ENCODE assay signal across 27 cellular contexts in the genomic region with DNA sequence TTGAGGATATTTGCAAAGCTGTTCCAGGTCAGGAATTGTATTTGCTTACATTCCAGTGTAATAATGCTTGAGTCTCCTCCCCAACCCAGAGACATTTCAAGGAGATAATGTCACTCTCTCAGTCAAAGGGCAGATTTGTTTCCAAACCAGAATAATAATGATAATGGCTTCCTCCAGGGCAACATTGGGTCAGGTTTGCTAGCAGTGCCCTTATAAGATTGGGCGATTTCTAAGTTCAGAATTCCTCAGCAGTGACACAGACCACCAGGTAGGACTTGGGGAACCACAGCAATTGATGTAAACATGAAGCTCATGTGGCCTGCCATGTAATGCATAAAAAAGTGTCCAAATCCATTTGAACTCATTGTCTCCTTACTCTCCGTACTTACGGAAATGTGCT.
DNase-seq lines count a peak whose midpoint lies in the region; FAIRE-seq and TF ChIP-seq lines count a peak whose summit lies in the region.
"Had no signal": no experiment of that assay in that cellular context is flagged by ENCODE, and none has a peak within 500 bp of the region (broad histone marks: within the 10 kb centered on the region; RNA-seq: fewer than 3 reads in every experiment).

No MANE protein-coding gene starts in this region.

- H3K4me1 ChIP-seq in H1 (replicated peaks in 1 of 4; ENCODE audit: control insufficient read depth in 3 of 4, insufficient read depth in 4 of 4, low read length in 3 of 4), result no peaks in the 10 kb centered on the region
- no peaks in the 10 kb centered on the region for H3K4me1 ChIP-seq in trophoblast cell (ENCODE audit: control insufficient read depth in 1 of 2, insufficient read depth in 2 of 2, low read length in 2 of 2)
- H3K4me1 ChIP-seq: BE2C, BLaER1 had no signal

- H4K91ac ChIP-seq in H1 (replicated peaks; ENCODE audit: insufficient read length, low read length) (no peak overlapping the region), trophoblast cell (ENCODE audit: low read depth, low read length) (no peak overlapping the region)

- TF ChIP-seq POLR2A in H1 (IDR thresholded peaks at IDR 0.05; ENCODE audit: control extremely low read depth in 1 of 2, low read depth in 2 of 2, low read length in 2 of 2), result no peak

- CTCF ChIA-PET in H1 (lab: Charles Lee; ENCODE audit: partially characterized antibody), result no interaction called here

- H2BK12ac ChIP-seq in H1 (ENCODE audit: low read depth, low read length) (no peak overlapping the region), trophoblast cell (ENCODE audit: low read length) (no peak overlapping the region)

- H4K8ac ChIP-seq in H1 (ENCODE audit: extremely low read depth, insufficient read depth, low read length), result no peak overlapping the region
- no peak overlapping the region for H4K8ac ChIP-seq in trophoblast cell (ENCODE audit: low read depth, low read length)

- no peak overlapping the region for H2BK15ac ChIP-seq in H1 (ENCODE audit: low read length)

- no peak overlapping the region for H2AK5ac ChIP-seq in H1 (ENCODE audit: low read depth, low read length)
- H2AK5ac ChIP-seq in trophoblast cell (ENCODE audit: low read length), result no peak overlapping the region

- no peaks in the 10 kb centered on the region for H4K20me1 ChIP-seq in H1 (replicated peaks in 1 of 2; ENCODE audit: control insufficient read depth in 1 of 2, insufficient read depth in 2 of 2, low read length in 2 of 2)
- H4K20me1 ChIP-seq: BLaER1 had no signal

- peak; percentile 21 for FAIRE-seq in GM19239 (lab: Jason Lieb, UNC)
- FAIRE-seq in H1 (lab: Jason Lieb, UNC), result peak; percentile 24
- FAIRE-seq: A204.1, G401.6, GM12891 had no signal

- H3K27ac ChIP-seq in H1 (ENCODE audit: low read depth, low read length) (no peak overlapping the region), trophoblast cell (ENCODE audit: low read depth, low read length) (peak overlapping the region; percentile 71)
- H3K27ac ChIP-seq: BLaER1 had no signal

- no peak overlapping the region for H4K12ac ChIP-seq in trophoblast cell (ENCODE audit: low read depth, low read length)

- no peak overlapping the region for H2BK20ac ChIP-seq in H1 (ENCODE audit: low read length)

- H3K9me3 ChIP-seq in H1 (ENCODE audit: insufficient read depth in 2 of 2, low read depth in 1 of 2, low read length in 1 of 2) (no peaks in the 10 kb centered on the region), trophoblast cell (ENCODE audit: insufficient read depth, low read depth, low read length) (no peaks in the 10 kb centered on the region)
- H3K9me3 ChIP-seq: BE2C, BLaER1 had no signal

- no peak for TF ChIP-seq EP300 in H1 (IDR thresholded peaks at IDR 0.05; ENCODE audit: borderline replicate concordance in 1 of 2, low read depth in 2 of 2, low read length in 2 of 2)

- no peak overlapping the region for H4K5ac ChIP-seq in H1 (ENCODE audit: insufficient read length, low read depth, low read length)

- no peak for TF ChIP-seq RAD21 in H1 (IDR thresholded peaks at IDR 0.05 in 1 of 2, conservative IDR thresholded peaks at IDR 0.05 in 1 of 2; ENCODE audit: low read depth in 2 of 2, low read length in 2 of 2)

- H3K14ac ChIP-seq in H1 (ENCODE audit: insufficient read length), result no peak overlapping the region
- H3K14ac ChIP-seq in trophoblast cell (ENCODE audit: low read length), result no peak overlapping the region

- H3K4me3 ChIP-seq in H1 (ENCODE audit: extremely low read depth in 1 of 4, insufficient read depth in 2 of 4, low read depth in 3 of 4, low read length in 4 of 4), result no peak overlapping the region
- H3K4me3 ChIP-seq in trophoblast cell (ENCODE audit: low read depth, low read length), result no peak overlapping the region
- H3K4me3 ChIP-seq: BLaER1 had no signal

- no peaks in the 10 kb centered on the region for H3K36me3 ChIP-seq in H1 (ENCODE audit: control insufficient read depth in 2 of 4, insufficient read depth in 4 of 4, low read length in 3 of 4)
- no peaks in the 10 kb centered on the region for H3K36me3 ChIP-seq in trophoblast cell (ENCODE audit: control insufficient read depth in 1 of 2, insufficient read depth in 2 of 2, low read length in 2 of 2)
- H3K36me3 ChIP-seq: BE2C, BLaER1 had no signal

- H3K79me1 ChIP-seq in H1 (ENCODE audit: low read depth, low read length) (no peaks in the 10 kb centered on the region), trophoblast cell (ENCODE audit: low read length) (peaks cover 4% of the 10 kb centered on the region)

- H3K4me2 ChIP-seq in H1 (ENCODE audit: insufficient read depth in 1 of 2, low read depth in 2 of 2, low read length in 2 of 2), result no peak overlapping the region
- no peak overlapping the region for H3K4me2 ChIP-seq in trophoblast cell (ENCODE audit: low read length)
- H3K4me2 ChIP-seq: BLaER1 had no signal

- in situ Hi-C loops in Caki2 (cut with HindIII; ENCODE audit: low pct_unique_long_range_greater_than_20kb, low sequenced_read_pairs), result no loop called here

- H2BK5ac ChIP-seq in H1 (ENCODE audit: low read depth, low read length), result no peak overlapping the region
- H2BK5ac ChIP-seq in trophoblast cell (ENCODE audit: low read depth, low read length, poor library complexity), result no peak overlapping the region

- H3K56ac ChIP-seq in H1 (replicated peaks; ENCODE audit: insufficient read length, low read depth, low read length), result no peak overlapping the region

- H3K4ac ChIP-seq in H1 (replicated peaks; ENCODE audit: insufficient read length, low read depth, low read length) (no peak overlapping the region), trophoblast cell (ENCODE audit: low read depth, low read length) (no peak overlapping the region)

- TF ChIP-seq CTCF in H1 (IDR thresholded peaks at IDR 0.05; ENCODE audit: control extremely low read depth in 1 of 3, insufficient read depth in 1 of 3, low read depth in 1 of 3, low read length in 3 of 3), result no peak

- DNase-seq in Caki2 (ENCODE audit: low read depth), result peak; percentile 27
- no peak for DNase-seq in GM19239 (ENCODE audit: insufficient read length, low spot score)
- no peak for DNase-seq in H1 (ENCODE audit: low read depth in 1 of 2, low spot score in 2 of 2)
- peak; percentile 62 to 85 for DNase-seq in trophoblast cell
- no peak for DNase-seq in foreskin melanocyte
- DNase-seq in NOMO-1 treated with DMSO at 0.1 percent for 48 hours (lab: John Stamatoyannopoulos, UW; ENCODE audit: unreplicated experiment), result no peak
- no peak for DNase-seq in cardiac septum (ENCODE audit: low spot score)
- DNase-seq in stimulated activated CD8-positive, alpha-beta memory T cell treated with anti-CD3 and anti-CD28 coated beads, Interleukin-4, amount 100 ng/mL, for 48 hours, result no peak
- DNase-seq: 8988T; ACHN; BE2C; C1 segment of cervical spinal cord; CD4-positive, alpha-beta memory T cell; CD4-positive, CD25-positive, alpha-beta regulatory T cell; CD8-positive, alpha-beta memory T cell; COR-L47; DMS 273 treated with DMSO at 0.1 percent for 48 hours; DMS153; DMS53; DMS79; DND-41; EL; GF-D8 had no signal

- H2AFZ ChIP-seq in H1 (ENCODE audit: low read length) (no peak overlapping the region), trophoblast cell (ENCODE audit: insufficient read depth, low read length, poor library complexity) (no peak overlapping the region)

- 100% methylated on average over 2 of the region's 3 CpGs; no CpG with 5 or more reads in 1 of the 2 experiments for WGBS in H1 (ENCODE audit: extremely low coverage in 1 of 2, insufficient coverage in 1 of 2, insufficient read length in 1 of 2, insufficient replicate concordance in 2 of 2, low coverage in 1 of 2, low lambda C conversion rate in 2 of 2, missing lambda C conversion rate in 1 of 2), 2 experiments
- no CpG with 5 or more reads among the region's 3 CpGs for WGBS in trophoblast cell (ENCODE audit: extremely low coverage, insufficient coverage, insufficient read length)

- H3K79me2 ChIP-seq in H1 (ENCODE audit: control insufficient read depth in 1 of 2, insufficient read depth in 2 of 2, low read length in 2 of 2) (no peaks in the 10 kb centered on the region), trophoblast cell (ENCODE audit: control insufficient read depth, insufficient read depth, low read length, poor library complexity) (no peaks in the 10 kb centered on the region)

- H3K27me3 ChIP-seq in H1 (replicated peaks in 1 of 4; ENCODE audit: control insufficient read depth in 3 of 4, extremely low read depth in 1 of 4, insufficient read depth in 3 of 4, low read length in 3 of 4) (no peaks in the 10 kb centered on the region), trophoblast cell (ENCODE audit: insufficient read depth, low read length) (no peaks in the 10 kb centered on the region)
- H3K27me3 ChIP-seq: BE2C had no signal

- H3K9ac ChIP-seq in H1 (replicated peaks in 1 of 4; ENCODE audit: extremely low read depth in 1 of 4, low read depth in 3 of 4, low read length in 3 of 4), result no peak overlapping the region
- no peak overlapping the region for H3K9ac ChIP-seq in trophoblast cell (ENCODE audit: low read length)
- H3K9ac ChIP-seq: BLaER1 had no signal

- H3K18ac ChIP-seq in H1 (ENCODE audit: extremely low read depth, low read length) (no peak overlapping the region), trophoblast cell (ENCODE audit: low read length) (no peak overlapping the region)

- H2BK120ac ChIP-seq in H1 (replicated peaks; ENCODE audit: low read depth, low read length) (no peak overlapping the region), trophoblast cell (ENCODE audit: insufficient read depth, low read length, poor library complexity) (no peak overlapping the region)

- intact Hi-C loops in cardiac septum (cut with DNase I), result no loop called here

- H3K23ac ChIP-seq in H1 (ENCODE audit: insufficient read length), result no peak overlapping the region
- H3K23ac ChIP-seq in trophoblast cell (ENCODE audit: low read length), result no peak overlapping the region

- H3K23me2 ChIP-seq in H1 (ENCODE audit: low read depth, low read length), result no peaks in the 10 kb centered on the region

- POLR2A ChIA-PET in H1 (lab: Charles Lee; ENCODE audit: partially characterized antibody), result no interaction called here

TF ChIP-seq in H1, 55 proteins besides CTCF, POLR2A, EP300 and RAD21 (continues in another document):
- no peak for TF ChIP-seq CTBP2 (IDR thresholded peaks at IDR 0.05; ENCODE audit: borderline replicate concordance, insufficient read depth, insufficient read length, low read length)
- no peak for TF ChIP-seq GTF2F1 (IDR thresholded peaks at IDR 0.05; ENCODE audit: borderline replicate concordance, low read depth, low read length)
- no peak for TF ChIP-seq SP4 (IDR thresholded peaks at IDR 0.05; ENCODE audit: low read length)

Comparison
In these comparisons a context has a peak if more than half of its experiments do, and no peak if none do; other contexts are left out.
1. DNase-seq: peak in Caki2 (single experiment) and trophoblast cell (2 of 2); none in GM19239 (single experiment), H1 (0 of 2), foreskin melanocyte (single experiment), NOMO-1 treated with DMSO at 0.1 percent for 48 hours (single experiment), cardiac septum (single experiment) and stimulated activated CD8-positive, alpha-beta memory T cell treated with anti-CD3 and anti-CD28 coated beads, Interleukin-4, amount 100 ng/mL, for 48 hours (single experiment).